In the genomic region with DNA sequence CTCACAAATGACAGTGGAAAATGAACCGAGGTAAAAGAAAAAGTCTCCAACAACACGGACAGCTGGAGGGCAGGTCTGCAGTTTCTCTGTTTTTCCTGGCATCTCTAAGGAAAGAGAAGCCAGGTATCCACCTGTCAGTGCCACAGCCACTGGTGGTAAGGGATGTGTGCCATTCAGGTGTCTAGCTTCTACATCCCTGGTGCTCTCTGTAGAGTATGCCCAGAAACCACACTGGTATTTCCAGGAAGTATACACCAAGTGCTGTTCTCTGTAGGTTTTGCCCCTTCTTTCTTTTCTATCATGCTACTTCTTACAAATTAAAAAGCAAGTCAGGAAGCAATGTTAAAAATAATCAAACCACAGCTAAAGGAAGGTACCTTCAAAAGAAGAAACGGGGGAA, we compare ENCODE assay signal across 18 cellular contexts. TPM values are rescaled to one million over a fixed set of nuclear protein-coding genes. Genes with fewer than 3 reads are reported as not detected.
DNase-seq lines count a peak whose midpoint lies in the region; ATAC-seq lines count a peak whose summit lies in the region.
"Had no signal": no experiment of that assay in that cellular context is flagged by ENCODE, and none has a peak within 500 bp of the region (broad histone marks: within the 10 kb centered on the region; RNA-seq: fewer than 3 reads in every experiment).

No MANE protein-coding gene starts in this region.

- H3K79me2 ChIP-seq in mesendoderm (ENCODE audit: control insufficient read depth, insufficient read depth, low read length), result no peaks in the 10 kb centered on the region

- POLR2A ChIA-PET in CD8-positive, alpha-beta memory T cell (lab: Charles Lee), result interaction anchor here (0.9 kb wide), 1 partner anchor 9 kb away, joined by 3 read pairs; no protein-coding TSS in a partner anchor
- POLR2A ChIA-PET in activated CD4-positive, alpha-beta memory T cell treated with anti-CD3 and anti-CD28 coated beads, Interleukin-2, amount 10 ng/mL, durations not matched to agents 7 days and 5 days (lab: Charles Lee), result interaction anchor here (1.0 to 1.8 kb wide), 3 partner anchors 9 to 21 kb away, joined by 4 to 10 read pairs (median 5); no protein-coding TSS in a partner anchor

- no peaks in the 10 kb centered on the region for H3K36me3 ChIP-seq in BLaER1 treated with 17β-estradiol and CSF1 and Interleukin-3, amounts not matched to agents 10 nM and 100 nM
- no peaks in the 10 kb centered on the region for H3K36me3 ChIP-seq in CD8-positive, alpha-beta memory T cell (ENCODE audit: insufficient read depth, low read length)
- no peaks in the 10 kb centered on the region for H3K36me3 ChIP-seq in mesendoderm (ENCODE audit: control insufficient read depth, insufficient read depth, low read length)
- H3K36me3 ChIP-seq: HAP-1, ovary, Peyer's patch had no signal

- no peak overlapping the region for H3K18ac ChIP-seq in mesendoderm (ENCODE audit: low read length)

- peaks cover 33 to 94% (median 57%) of the 10 kb centered on the region in 10 experiments for H3K4me1 ChIP-seq in BLaER1 treated with 17β-estradiol and CSF1 and Interleukin-3, amounts not matched to agents 10 nM and 100 nM
- peaks cover 76% of the 10 kb centered on the region for H3K4me1 ChIP-seq in CD8-positive, alpha-beta memory T cell (ENCODE audit: insufficient read depth, low read length)
- H3K4me1 ChIP-seq in mesendoderm (ENCODE audit: control insufficient read depth, low read depth, low read length), result no peaks in the 10 kb centered on the region
- H3K4me1 ChIP-seq: HAP-1 had no signal

- no peak overlapping the region for H3K27ac ChIP-seq in BLaER1 treated with 17β-estradiol and CSF1 and Interleukin-3, amounts not matched to agents 10 nM and 100 nM
- H3K27ac ChIP-seq in CD8-positive, alpha-beta memory T cell (ENCODE audit: low read depth, low read length), result no peak overlapping the region
- no peak overlapping the region for H3K27ac ChIP-seq in mesendoderm (ENCODE audit: low read depth, low read length)
- H3K27ac ChIP-seq: ovary, Peyer's patch, SK-N-MC had no signal

- no peaks in the 10 kb centered on the region for H3K9me3 Mint-ChIP-seq in CD8-positive, alpha-beta memory T cell
- H3K9me3 Mint-ChIP-seq in activated CD4-positive, alpha-beta memory T cell treated with anti-CD3 and anti-CD28 coated beads, Interleukin-2, amount 10 ng/mL, durations not matched to agents 7 days and 5 days, result no peaks in the 10 kb centered on the region
- H3K9me3 Mint-ChIP-seq: central memory CD8-positive, alpha-beta T cell; immature natural killer cell had no signal

- H3K27me3 Mint-ChIP-seq in CD8-positive, alpha-beta memory T cell, result peaks cover 0 to 10% of the 10 kb centered on the region in 2 donors
- no peaks in the 10 kb centered on the region for H3K27me3 Mint-ChIP-seq in activated CD4-positive, alpha-beta memory T cell treated with anti-CD3 and anti-CD28 coated beads, Interleukin-2, amount 10 ng/mL, durations not matched to agents 7 days and 5 days

- H2AK5ac ChIP-seq in mesendoderm (ENCODE audit: low read length), result no peak overlapping the region

- no peaks in the 10 kb centered on the region for H3K36me3 Mint-ChIP-seq in CD8-positive, alpha-beta memory T cell
- H3K36me3 Mint-ChIP-seq in activated CD4-positive, alpha-beta memory T cell treated with anti-CD3 and anti-CD28 coated beads, Interleukin-2, amount 10 ng/mL, durations not matched to agents 7 days and 5 days (ENCODE audit: low read depth), result no peaks in the 10 kb centered on the region
- H3K36me3 Mint-ChIP-seq: immature natural killer cell had no signal

- H3K4me3 Mint-ChIP-seq in CD8-positive, alpha-beta memory T cell, result peak overlapping the region in 6 of 7 donors; percentile 12 to 57 (median 33)
- no peak overlapping the region for H3K4me3 Mint-ChIP-seq in activated CD4-positive, alpha-beta memory T cell treated with anti-CD3 and anti-CD28 coated beads, Interleukin-2, amount 10 ng/mL, durations not matched to agents 7 days and 5 days
- H3K4me3 Mint-ChIP-seq: central memory CD8-positive, alpha-beta T cell; immature natural killer cell had no signal

- H3K9me3 ChIP-seq in BLaER1 treated with 17β-estradiol and CSF1 and Interleukin-3, amounts not matched to agents 10 nM and 100 nM (replicated peaks in 1 of 11), result no peaks in the 10 kb centered on the region
- H3K9me3 ChIP-seq in CD8-positive, alpha-beta memory T cell (ENCODE audit: low read length), result no peaks in the 10 kb centered on the region
- H3K9me3 ChIP-seq: HAP-1, ovary, Peyer's patch had no signal

- H3K4me3 ChIP-seq in BLaER1 treated with 17β-estradiol and CSF1 and Interleukin-3, amounts not matched to agents 10 nM and 100 nM, result no peak overlapping the region
- no peak overlapping the region for H3K4me3 ChIP-seq in CD8-positive, alpha-beta memory T cell (ENCODE audit: low read length)
- H3K4me3 ChIP-seq in mesendoderm (ENCODE audit: low read length), result no peak overlapping the region
- H3K4me3 ChIP-seq: HAP-1, ovary, Peyer's patch, SK-N-MC had no signal

- no peak overlapping the region for H2BK5ac ChIP-seq in mesendoderm (ENCODE audit: low read length)

- no peaks in the 10 kb centered on the region; a peak in 1 of 22 replicates for H3K27me3 ChIP-seq in BLaER1 treated with 17β-estradiol and CSF1 and Interleukin-3, amounts not matched to agents 10 nM and 100 nM
- H3K27me3 ChIP-seq in CD8-positive, alpha-beta memory T cell (ENCODE audit: insufficient read depth, low read length, poor library complexity, severe bottlenecking), result no peaks in the 10 kb centered on the region
- H3K27me3 ChIP-seq in mesendoderm (ENCODE audit: insufficient read depth, low read length, poor library complexity), result no peaks in the 10 kb centered on the region
- H3K27me3 ChIP-seq: ovary, Peyer's patch had no signal

- no CpG with 5 or more reads among the region's 3 CpGs for WGBS in mesendoderm (ENCODE audit: extremely low coverage, insufficient coverage, low lambda C conversion rate)

- no peak overlapping the region for H4K8ac ChIP-seq in mesendoderm (ENCODE audit: low read depth, low read length)

- CTCF ChIA-PET in CD8-positive, alpha-beta memory T cell (lab: Charles Lee), result interaction anchor here (1.3 kb wide), 1 partner anchor 9 kb away, joined by 3 read pairs; no protein-coding TSS in a partner anchor
- CTCF ChIA-PET in activated CD4-positive, alpha-beta memory T cell treated with anti-CD3 and anti-CD28 coated beads, Interleukin-2, amount 10 ng/mL, durations not matched to agents 7 days and 5 days (lab: Charles Lee), result interaction anchor here (0.6 to 3.0 kb wide), 5 partner anchors 10 to 302 kb away, joined by 3 to 18 read pairs (median 4); no protein-coding TSS in a partner anchor

- peak overlapping the region; percentile 56 for H3K56ac ChIP-seq in mesendoderm (ENCODE audit: low read length)

- peaks cover 43 to 66% (median 63%) of the 10 kb centered on the region in 3 donors for H3K4me1 Mint-ChIP-seq in CD8-positive, alpha-beta memory T cell
- H3K4me1 Mint-ChIP-seq in activated CD4-positive, alpha-beta memory T cell treated with anti-CD3 and anti-CD28 coated beads, Interleukin-2, amount 10 ng/mL, durations not matched to agents 7 days and 5 days, result peaks cover 63% of the 10 kb centered on the region

- peak in 1 of 5 donors; percentile 41 for DNase-seq in CD8-positive, alpha-beta memory T cell
- DNase-seq in activated CD4-positive, alpha-beta memory T cell treated with anti-CD3 and anti-CD28 coated beads, Interleukin-2, amount 10 ng/mL, durations not matched to agents 7 days and 5 days, result peak; percentile 25
- DNase-seq in mesendoderm (no peak), A172 (ENCODE audit: low spot score) (no peak)
- no peak for DNase-seq in activated CD4-positive, CD25-positive, alpha-beta regulatory T cell treated with anti-CD3 and anti-CD28 coated beads, Interleukin-2, amount 50 U/mL, for 72 hours
- DNase-seq: amygdala; effector CD4-positive, alpha-beta T cell; head of caudate nucleus; immature natural killer cell; NCI-H748 treated with DMSO at 0.1 percent for 48 hours; ovary; Peyer's patch; stimulated activated CD8-positive, alpha-beta memory T cell treated with anti-CD3 and anti-CD28 coated beads, Interleukin-4, amount 100 ng/mL, for 48 hours had no signal

- H3K27ac Mint-ChIP-seq in CD8-positive, alpha-beta memory T cell, result peak overlapping the region in 6 of 8 donors; percentile 38 to 87 (median 60)
- peak overlapping the region; percentile 74 for H3K27ac Mint-ChIP-seq in activated CD4-positive, alpha-beta memory T cell treated with anti-CD3 and anti-CD28 coated beads, Interleukin-2, amount 10 ng/mL, durations not matched to agents 7 days and 5 days
- H3K27ac Mint-ChIP-seq: immature natural killer cell had no signal

- H4K20me1 ChIP-seq in BLaER1 treated with 17β-estradiol and CSF1 and Interleukin-3, amounts not matched to agents 10 nM and 100 nM, result no peaks in the 10 kb centered on the region

- H2BK120ac ChIP-seq in mesendoderm (ENCODE audit: low read depth, low read length), result no peak overlapping the region

- no peak overlapping the region for H3K4ac ChIP-seq in mesendoderm (ENCODE audit: low read depth, low read length)

- ATAC-seq in HG02870 (IDR thresholded peaks at IDR 0.05; ENCODE audit: unreplicated experiment), result no peak

- H2BK15ac ChIP-seq in mesendoderm (replicated peaks; ENCODE audit: low read depth), result no peak overlapping the region

- H3K79me1 ChIP-seq in mesendoderm (ENCODE audit: low read length), result no peaks in the 10 kb centered on the region

- H3K23ac ChIP-seq in mesendoderm (ENCODE audit: low read length), result no peak overlapping the region

- peak overlapping the region; percentile 24 to 86 (median 39); a peak in 21 of 22 replicates for H3K4me2 ChIP-seq in BLaER1 treated with 17β-estradiol and CSF1 and Interleukin-3, amounts not matched to agents 10 nM and 100 nM
- H3K4me2 ChIP-seq in mesendoderm (ENCODE audit: low read length), result no peak overlapping the region

- H4K5ac ChIP-seq in mesendoderm (ENCODE audit: low read length), result no peak overlapping the region

- H3K9ac ChIP-seq in BLaER1 treated with 17β-estradiol and CSF1 and Interleukin-3, amounts not matched to agents 10 nM and 100 nM, result no peak overlapping the region
- no peak overlapping the region for H3K9ac ChIP-seq in mesendoderm (ENCODE audit: low read length)

RNA-seq across cellular contexts. Expression of gene AGFG1, which starts 7.6 kb away (rescaled TPM):
- total RNA-seq in CD8-positive, alpha-beta memory T cell, result 100 to 1,000 TPM; 139 to 141 TPM
- 31.6 TPM for polyA plus RNA-seq in CD8-positive, alpha-beta memory T cell
- total RNA-seq in activated CD4-positive, alpha-beta memory T cell treated with anti-CD3 and anti-CD28 coated beads, Interleukin-2, amount 10 ng/mL, durations not matched to agents 7 days and 5 days, result 10 to 100 TPM; 59.7 to 64.0 TPM
- polyA plus RNA-seq in mesendoderm (2013, experiment 1 of 2), result 68.7 TPM
- 69.9 TPM for polyA plus RNA-seq in mesendoderm (2013, experiment 2 of 2)
- 47.0 and 69.9 TPM in 2 replicates for total RNA-seq in A172 (2014; rRNA removed; shearing (Covaris generic))
